ENCODE assay signal across 1 cellular context in the genomic region with DNA sequence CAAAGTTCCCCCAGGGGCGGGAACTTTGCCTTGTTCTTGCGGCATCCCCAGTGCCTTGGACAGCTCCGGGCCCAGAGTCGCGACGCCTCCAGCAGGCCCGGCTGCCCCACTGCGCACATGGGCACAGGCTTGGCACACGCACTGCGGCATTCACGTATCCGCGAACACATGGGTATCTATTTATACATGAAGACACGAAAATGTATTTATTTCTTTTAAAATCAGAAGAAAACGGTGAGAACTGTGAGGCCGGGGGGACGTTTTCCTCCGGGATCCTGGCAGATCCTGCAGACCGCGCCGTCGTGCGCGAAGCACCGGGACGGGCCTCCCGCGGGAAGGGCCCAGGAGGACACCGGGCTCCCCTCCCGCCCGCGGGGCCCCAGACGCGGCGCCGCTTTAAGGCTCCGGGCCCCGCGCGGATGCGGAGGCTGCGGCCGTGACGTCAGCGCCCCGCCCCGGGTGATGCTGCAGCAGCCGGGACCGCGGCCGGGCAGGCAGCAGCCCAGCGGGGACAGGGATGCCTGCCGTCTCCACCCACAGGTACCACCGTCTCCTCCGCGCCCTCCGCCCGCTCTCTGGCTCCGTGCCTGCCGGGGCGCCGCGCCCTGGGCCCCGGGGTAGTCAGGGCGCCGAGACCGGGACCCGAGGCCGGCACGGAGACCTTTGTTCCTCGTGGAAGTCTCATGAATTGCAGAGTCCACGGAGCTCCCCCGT.
A peak's percentile ranks its signal among the peaks of the same experiment; 100 is the strongest.
TF ChIP-seq lines count a peak whose summit lies in the region.

A gene (plus strand): TSS at position 468 of the 714 bp plus-strand sequence. CDS start 6,216 bp downstream, outside the sequence.

TF ChIP-seq in GM23338, 12 proteins besides CTCF, POLR2A, EP300 and RAD21 (continued from another document):
- TF ChIP-seq, protein P1, sequence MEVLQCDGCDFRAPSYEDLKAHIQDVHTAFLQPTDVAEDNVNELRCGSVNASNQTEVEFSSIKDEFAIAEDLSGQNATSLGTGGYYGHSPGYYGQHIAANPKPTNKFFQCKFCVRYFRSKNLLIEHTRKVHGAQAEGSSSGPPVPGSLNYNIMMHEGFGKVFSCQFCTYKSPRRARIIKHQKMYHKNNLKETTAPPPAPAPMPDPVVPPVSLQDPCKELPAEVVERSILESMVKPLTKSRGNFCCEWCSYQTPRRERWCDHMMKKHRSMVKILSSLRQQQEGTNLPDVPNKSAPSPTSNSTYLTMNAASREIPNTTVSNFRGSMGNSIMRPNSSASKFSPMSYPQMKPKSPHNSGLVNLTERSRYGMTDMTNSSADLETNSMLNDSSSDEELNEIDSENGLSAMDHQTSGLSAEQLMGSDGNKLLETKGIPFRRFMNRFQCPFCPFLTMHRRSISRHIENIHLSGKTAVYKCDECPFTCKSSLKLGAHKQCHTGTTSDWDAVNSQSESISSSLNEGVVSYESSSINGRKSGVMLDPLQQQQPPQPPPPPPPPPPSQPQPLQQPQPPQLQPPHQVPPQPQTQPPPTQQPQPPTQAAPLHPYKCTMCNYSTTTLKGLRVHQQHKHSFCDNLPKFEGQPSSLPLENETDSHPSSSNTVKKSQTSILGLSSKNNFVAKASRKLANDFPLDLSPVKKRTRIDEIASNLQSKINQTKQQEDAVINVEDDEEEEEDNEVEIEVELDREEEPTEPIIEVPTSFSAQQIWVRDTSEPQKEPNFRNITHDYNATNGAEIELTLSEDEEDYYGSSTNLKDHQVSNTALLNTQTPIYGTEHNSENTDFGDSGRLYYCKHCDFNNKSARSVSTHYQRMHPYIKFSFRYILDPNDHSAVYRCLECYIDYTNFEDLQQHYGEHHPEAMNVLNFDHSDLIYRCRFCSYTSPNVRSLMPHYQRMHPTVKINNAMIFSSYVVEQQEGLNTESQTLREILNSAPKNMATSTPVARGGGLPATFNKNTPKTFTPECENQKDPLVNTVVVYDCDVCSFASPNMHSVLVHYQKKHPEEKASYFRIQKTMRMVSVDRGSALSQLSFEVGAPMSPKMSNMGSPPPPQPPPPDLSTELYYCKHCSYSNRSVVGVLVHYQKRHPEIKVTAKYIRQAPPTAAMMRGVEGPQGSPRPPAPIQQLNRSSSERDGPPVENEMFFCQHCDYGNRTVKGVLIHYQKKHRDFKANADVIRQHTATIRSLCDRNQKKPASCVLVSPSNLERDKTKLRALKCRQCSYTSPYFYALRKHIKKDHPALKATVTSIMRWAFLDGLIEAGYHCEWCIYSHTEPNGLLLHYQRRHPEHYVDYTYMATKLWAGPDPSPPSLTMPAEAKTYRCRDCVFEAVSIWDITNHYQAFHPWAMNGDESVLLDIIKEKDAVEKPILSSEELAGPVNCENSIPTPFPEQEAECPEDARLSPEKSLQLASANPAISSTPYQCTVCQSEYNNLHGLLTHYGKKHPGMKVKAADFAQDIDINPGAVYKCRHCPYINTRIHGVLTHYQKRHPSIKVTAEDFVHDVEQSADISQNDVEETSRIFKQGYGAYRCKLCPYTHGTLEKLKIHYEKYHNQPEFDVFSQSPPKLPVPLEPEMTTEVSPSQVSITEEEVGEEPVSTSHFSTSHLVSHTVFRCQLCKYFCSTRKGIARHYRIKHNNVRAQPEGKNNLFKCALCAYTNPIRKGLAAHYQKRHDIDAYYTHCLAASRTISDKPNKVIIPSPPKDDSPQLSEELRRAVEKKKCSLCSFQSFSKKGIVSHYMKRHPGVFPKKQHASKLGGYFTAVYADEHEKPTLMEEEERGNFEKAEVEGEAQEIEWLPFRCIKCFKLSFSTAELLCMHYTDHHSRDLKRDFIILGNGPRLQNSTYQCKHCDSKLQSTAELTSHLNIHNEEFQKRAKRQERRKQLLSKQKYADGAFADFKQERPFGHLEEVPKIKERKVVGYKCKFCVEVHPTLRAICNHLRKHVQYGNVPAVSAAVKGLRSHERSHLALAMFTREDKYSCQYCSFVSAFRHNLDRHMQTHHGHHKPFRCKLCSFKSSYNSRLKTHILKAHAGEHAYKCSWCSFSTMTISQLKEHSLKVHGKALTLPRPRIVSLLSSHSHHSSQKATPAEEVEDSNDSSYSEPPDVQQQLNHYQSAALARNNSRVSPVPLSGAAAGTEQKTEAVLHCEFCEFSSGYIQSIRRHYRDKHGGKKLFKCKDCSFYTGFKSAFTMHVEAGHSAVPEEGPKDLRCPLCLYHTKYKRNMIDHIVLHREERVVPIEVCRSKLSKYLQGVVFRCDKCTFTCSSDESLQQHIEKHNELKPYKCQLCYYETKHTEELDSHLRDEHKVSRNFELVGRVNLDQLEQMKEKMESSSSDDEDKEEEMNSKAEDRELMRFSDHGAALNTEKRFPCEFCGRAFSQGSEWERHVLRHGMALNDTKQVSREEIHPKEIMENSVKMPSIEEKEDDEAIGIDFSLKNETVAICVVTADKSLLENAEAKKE (CRISPR knock-in tag; IDR thresholded peaks at IDR 0.05) = no peak
- no peak for TF ChIP-seq NANOG (IDR thresholded peaks at IDR 0.05; ENCODE audit: borderline replicate concordance)
- TF ChIP-seq ZNF114 (CRISPR knock-in tag; IDR thresholded peaks at IDR 0.05) = no peak
- no peak for TF ChIP-seq EZH2 (IDR thresholded peaks at IDR 0.05; ENCODE audit: low read depth, unreplicated experiment)
- TF ChIP-seq STAT1 (IDR thresholded peaks at IDR 0.05; ENCODE audit: unreplicated experiment) = no peak
- TF ChIP-seq, protein P2, sequence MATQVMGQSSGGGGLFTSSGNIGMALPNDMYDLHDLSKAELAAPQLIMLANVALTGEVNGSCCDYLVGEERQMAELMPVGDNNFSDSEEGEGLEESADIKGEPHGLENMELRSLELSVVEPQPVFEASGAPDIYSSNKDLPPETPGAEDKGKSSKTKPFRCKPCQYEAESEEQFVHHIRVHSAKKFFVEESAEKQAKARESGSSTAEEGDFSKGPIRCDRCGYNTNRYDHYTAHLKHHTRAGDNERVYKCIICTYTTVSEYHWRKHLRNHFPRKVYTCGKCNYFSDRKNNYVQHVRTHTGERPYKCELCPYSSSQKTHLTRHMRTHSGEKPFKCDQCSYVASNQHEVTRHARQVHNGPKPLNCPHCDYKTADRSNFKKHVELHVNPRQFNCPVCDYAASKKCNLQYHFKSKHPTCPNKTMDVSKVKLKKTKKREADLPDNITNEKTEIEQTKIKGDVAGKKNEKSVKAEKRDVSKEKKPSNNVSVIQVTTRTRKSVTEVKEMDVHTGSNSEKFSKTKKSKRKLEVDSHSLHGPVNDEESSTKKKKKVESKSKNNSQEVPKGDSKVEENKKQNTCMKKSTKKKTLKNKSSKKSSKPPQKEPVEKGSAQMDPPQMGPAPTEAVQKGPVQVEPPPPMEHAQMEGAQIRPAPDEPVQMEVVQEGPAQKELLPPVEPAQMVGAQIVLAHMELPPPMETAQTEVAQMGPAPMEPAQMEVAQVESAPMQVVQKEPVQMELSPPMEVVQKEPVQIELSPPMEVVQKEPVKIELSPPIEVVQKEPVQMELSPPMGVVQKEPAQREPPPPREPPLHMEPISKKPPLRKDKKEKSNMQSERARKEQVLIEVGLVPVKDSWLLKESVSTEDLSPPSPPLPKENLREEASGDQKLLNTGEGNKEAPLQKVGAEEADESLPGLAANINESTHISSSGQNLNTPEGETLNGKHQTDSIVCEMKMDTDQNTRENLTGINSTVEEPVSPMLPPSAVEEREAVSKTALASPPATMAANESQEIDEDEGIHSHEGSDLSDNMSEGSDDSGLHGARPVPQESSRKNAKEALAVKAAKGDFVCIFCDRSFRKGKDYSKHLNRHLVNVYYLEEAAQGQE (IDR thresholded peaks at IDR 0.05; ENCODE audit: unreplicated experiment) = peak; percentile 31
- TF ChIP-seq, protein P3, sequence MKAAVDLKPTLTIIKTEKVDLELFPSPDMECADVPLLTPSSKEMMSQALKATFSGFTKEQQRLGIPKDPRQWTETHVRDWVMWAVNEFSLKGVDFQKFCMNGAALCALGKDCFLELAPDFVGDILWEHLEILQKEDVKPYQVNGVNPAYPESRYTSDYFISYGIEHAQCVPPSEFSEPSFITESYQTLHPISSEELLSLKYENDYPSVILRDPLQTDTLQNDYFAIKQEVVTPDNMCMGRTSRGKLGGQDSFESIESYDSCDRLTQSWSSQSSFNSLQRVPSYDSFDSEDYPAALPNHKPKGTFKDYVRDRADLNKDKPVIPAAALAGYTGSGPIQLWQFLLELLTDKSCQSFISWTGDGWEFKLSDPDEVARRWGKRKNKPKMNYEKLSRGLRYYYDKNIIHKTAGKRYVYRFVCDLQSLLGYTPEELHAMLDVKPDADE (IDR thresholded peaks at IDR 0.05) = no peak
- TF ChIP-seq POLR2AphosphoS5 (IDR thresholded peaks at IDR 0.05; ENCODE audit: low read depth) = 0 out of 2 replicates have a peak, but pooled peaks have one; percentile 41
- no peak for TF ChIP-seq EZH2phosphoT487 (IDR thresholded peaks at IDR 0.05; ENCODE audit: unreplicated experiment)
- no peak for TF ChIP-seq ZNF331 (CRISPR knock-in tag; IDR thresholded peaks at IDR 0.05; ENCODE audit: low read depth)
- TF ChIP-seq CREB1 (CRISPR knock-in tag; IDR thresholded peaks at IDR 0.05; ENCODE audit: low read depth) = peak; percentile 94
